Comparison of ENCODE assay signal across 12 cellular contexts in the genomic region with DNA sequence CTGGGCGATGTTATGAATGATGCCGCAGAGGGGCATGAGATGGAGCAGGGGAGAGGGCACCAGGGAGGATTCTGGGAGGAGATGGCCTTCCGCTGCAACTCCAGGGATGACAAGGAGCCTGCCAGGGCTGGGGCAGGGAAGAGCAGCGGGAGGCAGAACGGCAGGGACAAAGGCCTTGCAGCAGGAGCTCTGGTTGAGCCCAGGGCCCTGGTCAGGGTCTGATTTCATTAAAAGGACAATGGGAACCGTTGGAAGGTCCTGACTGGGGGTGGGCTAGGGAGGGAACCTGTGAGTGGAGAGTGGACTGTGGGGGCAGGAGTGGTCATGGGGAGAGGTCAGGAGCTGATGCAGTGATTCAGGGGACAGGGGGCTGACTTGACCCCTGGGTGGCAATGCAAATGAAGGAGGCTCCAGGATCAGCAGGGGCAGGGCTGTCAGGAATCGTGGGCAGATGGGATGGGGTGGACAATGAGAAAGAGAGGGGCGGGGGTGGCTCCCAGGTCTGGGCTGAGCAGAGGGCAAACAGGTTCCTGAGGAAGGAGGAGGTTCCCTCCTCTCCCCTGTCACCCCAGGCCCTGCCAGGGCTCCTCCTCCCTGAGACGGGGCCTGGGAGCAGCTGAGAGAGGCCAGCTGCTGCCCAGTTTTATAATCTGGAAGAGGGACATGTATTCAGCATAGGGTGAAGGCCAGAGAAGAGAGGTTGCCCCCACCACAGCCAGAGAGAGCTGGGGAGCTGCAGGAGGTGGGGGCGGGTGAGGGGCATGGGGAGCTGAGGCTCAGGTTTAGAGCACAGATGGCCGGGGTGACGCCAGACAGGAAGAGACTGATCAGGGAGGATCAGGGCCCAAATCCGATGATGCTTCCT. TPM values are rescaled to one million over a fixed set of nuclear protein-coding genes. Genes with fewer than 3 reads are reported as not detected.
DNase-seq lines count a peak whose midpoint lies in the region; ATAC-seq and TF ChIP-seq lines count a peak whose summit lies in the region.
"Had no signal": no experiment of that assay in that cellular context is flagged by ENCODE, and none has a peak within 500 bp of the region (broad histone marks: within the 10 kb centered on the region; RNA-seq: fewer than 3 reads in every experiment).

No MANE protein-coding gene starts in this region.

- ATAC-seq in CD4-positive, CD25-positive, alpha-beta regulatory T cell (ENCODE audit: low read depth in 2 of 2), result no peak
- no peak for ATAC-seq in activated CD8-positive, alpha-beta T cell treated with anti-CD3 and anti-CD28 coated beads for 36 hours
- no peak for ATAC-seq in naive thymus-derived CD4-positive, alpha-beta T cell
- ATAC-seq in GM21515 (IDR thresholded peaks at IDR 0.05; ENCODE audit: unreplicated experiment), result no peak

- H3K36me3 Mint-ChIP-seq in CD4-positive, CD25-positive, alpha-beta regulatory T cell, result no peaks in the 10 kb centered on the region
- H3K36me3 Mint-ChIP-seq in activated CD8-positive, alpha-beta T cell treated with anti-CD3 and anti-CD28 coated beads for 36 hours (ENCODE audit: low read depth), result no peaks in the 10 kb centered on the region
- H3K36me3 Mint-ChIP-seq in naive thymus-derived CD4-positive, alpha-beta T cell, result no peaks in the 10 kb centered on the region

- peaks cover 4 to 79% (median 33%) of the 10 kb centered on the region in 4 donors for H3K4me1 Mint-ChIP-seq in CD4-positive, CD25-positive, alpha-beta regulatory T cell
- H3K4me1 Mint-ChIP-seq in activated CD8-positive, alpha-beta T cell treated with anti-CD3 and anti-CD28 coated beads for 36 hours (ENCODE audit: low read depth), result peaks cover 94% of the 10 kb centered on the region
- peaks cover 47 to 82% (median 71%) of the 10 kb centered on the region in 7 donors for H3K4me1 Mint-ChIP-seq in naive thymus-derived CD4-positive, alpha-beta T cell

- H3K9me3 Mint-ChIP-seq in CD4-positive, CD25-positive, alpha-beta regulatory T cell, result no peaks in the 10 kb centered on the region
- H3K9me3 Mint-ChIP-seq in activated CD8-positive, alpha-beta T cell treated with anti-CD3 and anti-CD28 coated beads for 36 hours, result no peaks in the 10 kb centered on the region
- peaks cover 0 to 5% (median 0%) of the 10 kb centered on the region in 11 donors for H3K9me3 Mint-ChIP-seq in naive thymus-derived CD4-positive, alpha-beta T cell

- H3K27me3 ChIP-seq in CD4-positive, CD25-positive, alpha-beta regulatory T cell (ENCODE audit: control insufficient read depth, insufficient read depth, low read length), result no peaks in the 10 kb centered on the region
- H3K27me3 ChIP-seq in naive thymus-derived CD4-positive, alpha-beta T cell (ENCODE audit: control insufficient read depth in 2 of 2, insufficient read depth in 2 of 2, low read length in 2 of 2), result no peaks in the 10 kb centered on the region
- H3K27me3 ChIP-seq in colonic mucosa, result no peaks in the 10 kb centered on the region

- H3K9ac ChIP-seq in colonic mucosa (ENCODE audit: low read depth in 2 of 2, low read length in 2 of 2), result no peak overlapping the region

- H3K4me3 ChIP-seq in CD4-positive, CD25-positive, alpha-beta regulatory T cell (ENCODE audit: low read depth, low read length), result no peak overlapping the region
- H3K4me3 ChIP-seq in naive thymus-derived CD4-positive, alpha-beta T cell (ENCODE audit: low read length), result no peak overlapping the region
- H3K4me3 ChIP-seq in colonic mucosa, result no peak overlapping the region

- intact Hi-C loops in activated CD8-positive, alpha-beta T cell treated with anti-CD3 and anti-CD28 coated beads for 36 hours (cut with micrococcal nuclease), result no loop called here
- intact Hi-C loops in naive thymus-derived CD4-positive, alpha-beta T cell (cut with micrococcal nuclease), result no loop called here
- intact Hi-C loops in colonic mucosa (cut with DNase I), result no loop called here

- no peaks in the 10 kb centered on the region for H3K36me3 ChIP-seq in CD4-positive, CD25-positive, alpha-beta regulatory T cell (ENCODE audit: control insufficient read depth, insufficient read depth, low read length)
- no peaks in the 10 kb centered on the region for H3K36me3 ChIP-seq in naive thymus-derived CD4-positive, alpha-beta T cell (ENCODE audit: control insufficient read depth in 2 of 3, insufficient read depth in 3 of 3, low read length in 3 of 3)
- H3K36me3 ChIP-seq in colonic mucosa, result no peaks in the 10 kb centered on the region

- TF ChIP-seq CTCF in activated CD8-positive, alpha-beta T cell treated with anti-CD3 and anti-CD28 coated beads for 36 hours (IDR thresholded peaks at IDR 0.05), result no peak
- TF ChIP-seq CTCF in colonic mucosa (IDR thresholded peaks at IDR 0.05), result no peak

- peaks cover 4% of the 10 kb centered on the region for H3K27me3 Mint-ChIP-seq in CD4-positive, CD25-positive, alpha-beta regulatory T cell
- H3K27me3 Mint-ChIP-seq in activated CD8-positive, alpha-beta T cell treated with anti-CD3 and anti-CD28 coated beads for 36 hours, result no peaks in the 10 kb centered on the region
- H3K27me3 Mint-ChIP-seq in naive thymus-derived CD4-positive, alpha-beta T cell, result no peaks in the 10 kb centered on the region

- DNase-seq in CD4-positive, CD25-positive, alpha-beta regulatory T cell, result no peak
- DNase-seq in G401 (ENCODE audit: low spot score), result peak; percentile 53
- no peak for DNase-seq in activated CD8-positive, alpha-beta T cell treated with anti-CD3 and anti-CD28 coated beads for 36 hours
- DNase-seq in naive thymus-derived CD4-positive, alpha-beta T cell, result peak in 1 of 9 donors; percentile 7
- DNase-seq in colonic mucosa, result no peak
- DNase-seq in nucleus accumbens (lab: John Stamatoyannopoulos, UW), result no peak
- DNase-seq in NCI-H2081 treated with DMSO at 0.1 percent for 48 hours (lab: John Stamatoyannopoulos, UW), result no peak
- DNase-seq: KBM-7, RPMI8226 had no signal

- POLR2A ChIA-PET in activated CD8-positive, alpha-beta T cell treated with anti-CD3 and anti-CD28 coated beads for 36 hours (lab: Charles Lee), result interaction anchor here (0.8 to 22.2 kb wide), 4 partner anchors 11 to 56 kb away, joined by 3 to 690 read pairs (median 24); partner anchors contain the start of genes ASTL, DUSP2 and STARD7
- POLR2A ChIA-PET in naive thymus-derived CD4-positive, alpha-beta T cell (lab: Charles Lee), result interaction anchor here (1.7 to 2.6 kb wide), 2 partner anchors 14 to 21 kb away, joined by 4 to 8 read pairs; no protein-coding TSS in a partner anchor

- H3K27ac ChIP-seq in CD4-positive, CD25-positive, alpha-beta regulatory T cell (ENCODE audit: insufficient read depth, low read length, poor library complexity, severe bottlenecking), result no peak overlapping the region
- no peak overlapping the region for H3K27ac ChIP-seq in naive thymus-derived CD4-positive, alpha-beta T cell (ENCODE audit: low read depth, low read length)
- H3K27ac ChIP-seq in colonic mucosa, result no peak overlapping the region
- H3K27ac ChIP-seq: VCaP had no signal

- no peaks in the 10 kb centered on the region for H3K9me3 ChIP-seq in CD4-positive, CD25-positive, alpha-beta regulatory T cell (ENCODE audit: control insufficient read depth in 2 of 2, low read length in 2 of 2)
- H3K9me3 ChIP-seq in naive thymus-derived CD4-positive, alpha-beta T cell (ENCODE audit: control insufficient read depth in 2 of 3, low read length in 3 of 3), result no peaks in the 10 kb centered on the region
- no peaks in the 10 kb centered on the region for H3K9me3 ChIP-seq in colonic mucosa

- CTCF ChIA-PET in activated CD8-positive, alpha-beta T cell treated with anti-CD3 and anti-CD28 coated beads for 36 hours (lab: Charles Lee), result interaction anchor here (0.7 to 3.9 kb wide), 5 partner anchors 8 to 21 kb away, joined by 3 to 24 read pairs (median 3); partner anchors contain the start of gene ASTL
- CTCF ChIA-PET in naive thymus-derived CD4-positive, alpha-beta T cell (lab: Charles Lee), result interaction anchor here (0.8 to 1.6 kb wide), 2 partner anchors 22 kb away, joined by 4 to 5 read pairs; no protein-coding TSS in a partner anchor

- in situ Hi-C loops in G401 (cut with HindIII; ENCODE audit: low sequenced_read_pairs), result no loop called here

- peaks cover 42% of the 10 kb centered on the region for H3K4me1 ChIP-seq in CD4-positive, CD25-positive, alpha-beta regulatory T cell (ENCODE audit: control insufficient read depth, insufficient read depth, low read length, poor library complexity, severe bottlenecking)
- peaks cover 40 to 56% of the 10 kb centered on the region in 2 donors for H3K4me1 ChIP-seq in naive thymus-derived CD4-positive, alpha-beta T cell (ENCODE audit: control insufficient read depth in 2 of 2, insufficient read depth in 2 of 2, low read length in 2 of 2)
- H3K4me1 ChIP-seq in colonic mucosa, result no peaks in the 10 kb centered on the region

- H3K27ac Mint-ChIP-seq in CD4-positive, CD25-positive, alpha-beta regulatory T cell, result peak overlapping the region; percentile 76 to 88 (median 79)
- peak overlapping the region; percentile 48 for H3K27ac Mint-ChIP-seq in activated CD8-positive, alpha-beta T cell treated with anti-CD3 and anti-CD28 coated beads for 36 hours
- peak overlapping the region; percentile 29 to 100 (median 81) for H3K27ac Mint-ChIP-seq in naive thymus-derived CD4-positive, alpha-beta T cell

- H3K4me3 Mint-ChIP-seq in CD4-positive, CD25-positive, alpha-beta regulatory T cell, result peak overlapping the region in 2 of 4 donors; percentile 50 to 57
- H3K4me3 Mint-ChIP-seq in activated CD8-positive, alpha-beta T cell treated with anti-CD3 and anti-CD28 coated beads for 36 hours, result no peak overlapping the region
- H3K4me3 Mint-ChIP-seq in naive thymus-derived CD4-positive, alpha-beta T cell, result peak overlapping the region in 4 of 10 donors; percentile 25 to 60 (median 36)

RNA-seq across cellular contexts. Expression of gene DUSP2, which starts 7.3 kb away (rescaled TPM):
- total RNA-seq in CD4-positive, CD25-positive, alpha-beta regulatory T cell, result 566 TPM
- 10 to 100 TPM; 30.8 to 95.4 (median 44.5) TPM for polyA plus RNA-seq in CD4-positive, CD25-positive, alpha-beta regulatory T cell
- 37.2 and 44.4 TPM in 2 replicates for total RNA-seq in G401 (2014; rRNA removed; shearing (Covaris generic))
- 100 to 1,000 TPM; 311 to 313 TPM for total RNA-seq in activated CD8-positive, alpha-beta T cell treated with anti-CD3 and anti-CD28 coated beads for 36 hours
- 100 to 1,000 TPM in 2 of 5 experiments, 10 to 100 TPM in 3; 22.1 to 255 (median 50.3) TPM for total RNA-seq in naive thymus-derived CD4-positive, alpha-beta T cell
- polyA plus RNA-seq in naive thymus-derived CD4-positive, alpha-beta T cell, result 10 to 100 TPM; 21.0 to 25.6 TPM
- total RNA-seq in colonic mucosa, result 1 to 10 TPM; 1.6 to 5.1 TPM

RNA-seq across cellular contexts. Expression of gene ASTL, which starts 14.2 kb away (rescaled TPM):
- 9.7 TPM for total RNA-seq in CD4-positive, CD25-positive, alpha-beta regulatory T cell
- under 1 TPM in 2 of 4 donors, not detected in 2; 0.23 to 0.39 TPM for polyA plus RNA-seq in CD4-positive, CD25-positive, alpha-beta regulatory T cell
- 2.6 TPM in 1 of 2 replicates, not detected in the other for total RNA-seq in G401 (2014; rRNA removed; shearing (Covaris generic))
- total RNA-seq in activated CD8-positive, alpha-beta T cell treated with anti-CD3 and anti-CD28 coated beads for 36 hours, result 1 to 10 TPM; 1.8 to 2.7 TPM
- 1 to 10 TPM in 2 of 5 experiments, under 1 TPM in 3; 0.65 to 7.5 (median 0.86) TPM for total RNA-seq in naive thymus-derived CD4-positive, alpha-beta T cell
- polyA plus RNA-seq in naive thymus-derived CD4-positive, alpha-beta T cell, result under 1 TPM in 1 of 2 donors, not detected in 1; 0.19 TPM
- under 1 TPM in 1 of 2 donors, not detected in 1; 0.82 TPM for total RNA-seq in colonic mucosa
- polyA plus RNA-seq: keratinocyte had no signal

RNA-seq across cellular contexts. Expression of gene ADRA2B, which starts 36.2 kb away (rescaled TPM):
- 1.0 TPM for total RNA-seq in CD4-positive, CD25-positive, alpha-beta regulatory T cell
- polyA plus RNA-seq in CD4-positive, CD25-positive, alpha-beta regulatory T cell, result not detected
- total RNA-seq in G401 (2014; rRNA removed; shearing (Covaris generic)), result 0.37 TPM in 1 of 2 replicates, not detected in the other
- under 1 TPM; 0.29 to 0.34 TPM for total RNA-seq in activated CD8-positive, alpha-beta T cell treated with anti-CD3 and anti-CD28 coated beads for 36 hours
- total RNA-seq in naive thymus-derived CD4-positive, alpha-beta T cell, result under 1 TPM in 3 of 5 experiments, not detected in 2; 0.15 to 0.93 (median 0.76) TPM
- not detected for polyA plus RNA-seq in naive thymus-derived CD4-positive, alpha-beta T cell
- total RNA-seq in colonic mucosa, result under 1 TPM; 0.54 to 0.90 TPM
- polyA plus RNA-seq: keratinocyte had no signal

RNA-seq across cellular contexts. Expression of gene STARD7, which starts 56.1 kb away (rescaled TPM):
- 97.2 TPM for total RNA-seq in CD4-positive, CD25-positive, alpha-beta regulatory T cell
- 100 to 1,000 TPM; 177 to 208 (median 197) TPM for polyA plus RNA-seq in CD4-positive, CD25-positive, alpha-beta regulatory T cell
- total RNA-seq in G401 (2014; rRNA removed; shearing (Covaris generic)), result 117 and 144 TPM in 2 replicates
- 100 to 1,000 TPM; 145 to 149 TPM for total RNA-seq in activated CD8-positive, alpha-beta T cell treated with anti-CD3 and anti-CD28 coated beads for 36 hours
- total RNA-seq in naive thymus-derived CD4-positive, alpha-beta T cell, result 100 to 1,000 TPM in 1 of 5 experiments, 10 to 100 TPM in 4; 56.5 to 133 (median 74.2) TPM
- 100 to 1,000 TPM; 106 to 120 TPM for polyA plus RNA-seq in naive thymus-derived CD4-positive, alpha-beta T cell
- total RNA-seq in colonic mucosa, result 100 to 1,000 TPM; 102 to 179 TPM
